ENCODE assay signal across 15 cellular contexts in the genomic region with DNA sequence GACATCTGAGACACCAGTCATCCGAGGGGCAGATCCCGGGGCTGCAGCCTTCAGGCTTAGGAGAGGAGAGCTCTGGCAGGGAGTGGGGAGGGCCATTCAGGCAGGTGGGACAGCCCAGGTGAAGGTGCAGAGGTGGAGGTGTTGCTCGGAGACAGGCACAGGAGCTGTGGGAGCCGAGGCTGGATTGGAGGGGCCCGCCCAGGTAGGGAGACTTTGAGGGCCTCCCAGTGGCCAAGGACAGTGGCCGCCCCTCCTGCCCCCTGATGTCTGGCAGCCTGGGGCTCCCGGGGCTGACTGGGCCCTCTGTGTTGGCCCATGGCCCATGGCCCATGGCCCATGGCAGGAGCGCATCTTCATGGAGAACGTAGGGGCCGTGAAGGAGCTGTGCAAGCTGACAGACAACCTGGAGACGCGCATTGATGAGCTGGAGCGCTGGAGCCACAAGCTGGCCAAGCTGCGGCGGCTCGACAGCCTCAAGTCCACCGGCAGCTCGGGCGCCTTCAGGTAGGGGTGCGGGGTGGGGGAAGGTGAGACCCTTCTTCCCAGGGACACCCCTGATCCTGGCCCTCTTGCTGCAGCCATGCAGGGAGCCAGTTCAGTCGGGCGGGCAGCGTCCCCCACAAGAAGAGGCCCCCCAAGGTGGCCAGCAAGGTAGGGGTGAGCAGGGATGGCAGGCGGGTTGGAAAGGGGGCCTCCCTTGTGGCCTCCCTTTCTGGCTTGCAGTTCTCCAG. TPM values are rescaled to one million over a fixed set of nuclear protein-coding genes. Genes with fewer than 3 reads are reported as not detected.
DNase-seq lines count a peak whose midpoint lies in the region; ATAC-seq and TF ChIP-seq lines count a peak whose summit lies in the region.
"Had no signal": no experiment of that assay in that cellular context is flagged by ENCODE, and none has a peak within 500 bp of the region (broad histone marks: within the 10 kb centered on the region; RNA-seq: fewer than 3 reads in every experiment).

No MANE protein-coding gene starts in this region.

- POLR2A ChIA-PET in activated CD4-positive, alpha-beta T cell treated with anti-CD3 and anti-CD28 coated beads, Interleukin-2, amount 10 ng/mL, durations not matched to agents 7 days and 5 days (lab: Charles Lee): no interaction called here
- POLR2A ChIA-PET in activated CD4-positive, alpha-beta T cell treated with anti-CD3 and anti-CD28 coated beads for 36 hours (lab: Charles Lee): no interaction called here

- H3K36me3 ChIP-seq in NT2/D1 (ENCODE audit: insufficient read depth, insufficient read length, low read length): peaks cover 84% of the 10 kb centered on the region

- CTCF ChIA-PET in activated CD4-positive, alpha-beta T cell treated with anti-CD3 and anti-CD28 coated beads, Interleukin-2, amount 10 ng/mL, durations not matched to agents 7 days and 5 days (lab: Charles Lee): interaction anchor here (0.7 to 1.0 kb wide), 2 partner anchors 9 to 132 kb away, joined by 4 to 6 read pairs; no protein-coding TSS in a partner anchor
- CTCF ChIA-PET in activated CD4-positive, alpha-beta T cell treated with anti-CD3 and anti-CD28 coated beads for 36 hours (lab: Charles Lee): interaction anchor here (0.9 to 1.1 kb wide), 2 partner anchors 45 to 46 kb away, joined by 3 read pairs; no protein-coding TSS in a partner anchor

- no peak for TF ChIP-seq CTCF in mesothelial cell of epicardium (IDR thresholded peaks at IDR 0.05; ENCODE audit: unreplicated experiment)

- peaks cover 19% of the 10 kb centered on the region for H3K4me1 Mint-ChIP-seq in activated CD4-positive, alpha-beta T cell treated with anti-CD3 and anti-CD28 coated beads, Interleukin-2, amount 10 ng/mL, durations not matched to agents 7 days and 5 days
- peaks cover 11% of the 10 kb centered on the region for H3K4me1 Mint-ChIP-seq in activated CD4-positive, alpha-beta T cell treated with anti-CD3 and anti-CD28 coated beads for 36 hours
- peaks cover 24% of the 10 kb centered on the region for H3K4me1 Mint-ChIP-seq in mesothelial cell of epicardium

- no peaks in the 10 kb centered on the region for H3K9me3 Mint-ChIP-seq in activated CD4-positive, alpha-beta T cell treated with anti-CD3 and anti-CD28 coated beads, Interleukin-2, amount 10 ng/mL, durations not matched to agents 7 days and 5 days
- H3K9me3 Mint-ChIP-seq in activated CD4-positive, alpha-beta T cell treated with anti-CD3 and anti-CD28 coated beads for 36 hours (ENCODE audit: low read depth): no peaks in the 10 kb centered on the region
- no peaks in the 10 kb centered on the region for H3K9me3 Mint-ChIP-seq in mesothelial cell of epicardium

- H3K27me3 ChIP-seq in NT2/D1 (ENCODE audit: insufficient read depth, insufficient read length): no peaks in the 10 kb centered on the region

- no peaks in the 10 kb centered on the region for H3K9me3 ChIP-seq in NT2/D1 (ENCODE audit: insufficient read depth, low read length)

- H3K4me1 ChIP-seq in NT2/D1 (ENCODE audit: insufficient read depth, insufficient read length): peaks cover 35% of the 10 kb centered on the region

- DNase-seq in activated CD4-positive, alpha-beta T cell treated with anti-CD3 and anti-CD28 coated beads, Interleukin-2, amount 10 ng/mL, durations not matched to agents 7 days and 5 days: no peak
- DNase-seq in activated CD4-positive, alpha-beta T cell treated with anti-CD3 and anti-CD28 coated beads for 36 hours: no peak
- no peak for DNase-seq in NT2/D1 (ENCODE audit: low read depth, low spot score)
- DNase-seq in mesothelial cell of epicardium (ENCODE audit: low spot score in 2 of 2, unreplicated experiment in 2 of 2): no peak
- no peak for DNase-seq in SW 1271 (lab: John Stamatoyannopoulos, UW)
- DNase-seq: AML-193; DMS79; HCEC 1CT; NCI-H1092 treated with DMSO at 0.1 percent for 48 hours; NCI-H146; NCI-H2081; NK-92 treated with Interleukin-12 subunit alpha and Interleukin-12 subunit beta, amount 100 ng/mL, for 24 hours; Right ventricle myocardium superior had no signal

- peaks cover 2% of the 10 kb centered on the region for H3K27me3 Mint-ChIP-seq in activated CD4-positive, alpha-beta T cell treated with anti-CD3 and anti-CD28 coated beads, Interleukin-2, amount 10 ng/mL, durations not matched to agents 7 days and 5 days
- peaks cover 5% of the 10 kb centered on the region for H3K27me3 Mint-ChIP-seq in activated CD4-positive, alpha-beta T cell treated with anti-CD3 and anti-CD28 coated beads for 36 hours
- no peaks in the 10 kb centered on the region for H3K27me3 Mint-ChIP-seq in mesothelial cell of epicardium (ENCODE audit: low read depth)

- no peak overlapping the region for H3K4me3 ChIP-seq in NT2/D1 (ENCODE audit: insufficient read length, low read depth)

- H3K9ac ChIP-seq in NT2/D1 (ENCODE audit: insufficient read length, low read depth): peak overlapping the region; percentile 16

- no peak overlapping the region for H3K4me3 Mint-ChIP-seq in activated CD4-positive, alpha-beta T cell treated with anti-CD3 and anti-CD28 coated beads, Interleukin-2, amount 10 ng/mL, durations not matched to agents 7 days and 5 days
- H3K4me3 Mint-ChIP-seq in activated CD4-positive, alpha-beta T cell treated with anti-CD3 and anti-CD28 coated beads for 36 hours: no peak overlapping the region
- no peak overlapping the region for H3K4me3 Mint-ChIP-seq in mesothelial cell of epicardium

- no peak for ATAC-seq in activated CD4-positive, alpha-beta T cell treated with anti-CD3 and anti-CD28 coated beads for 36 hours
- ATAC-seq in HG03571 (IDR thresholded peaks at IDR 0.05; ENCODE audit: unreplicated experiment): no peak

- peak overlapping the region; percentile 16 for H3K27ac Mint-ChIP-seq in activated CD4-positive, alpha-beta T cell treated with anti-CD3 and anti-CD28 coated beads, Interleukin-2, amount 10 ng/mL, durations not matched to agents 7 days and 5 days
- no peak overlapping the region for H3K27ac Mint-ChIP-seq in activated CD4-positive, alpha-beta T cell treated with anti-CD3 and anti-CD28 coated beads for 36 hours
- H3K27ac Mint-ChIP-seq in mesothelial cell of epicardium: peak overlapping the region; percentile 86

- intact Hi-C loops in activated CD4-positive, alpha-beta T cell treated with anti-CD3 and anti-CD28 coated beads for 36 hours (cut with DNase I, micrococcal nuclease): no loop called here

- no peaks in the 10 kb centered on the region for H3K36me3 Mint-ChIP-seq in activated CD4-positive, alpha-beta T cell treated with anti-CD3 and anti-CD28 coated beads, Interleukin-2, amount 10 ng/mL, durations not matched to agents 7 days and 5 days (ENCODE audit: low read depth)
- H3K36me3 Mint-ChIP-seq in activated CD4-positive, alpha-beta T cell treated with anti-CD3 and anti-CD28 coated beads for 36 hours (ENCODE audit: low read depth): peaks cover 3% of the 10 kb centered on the region
- peaks cover 29% of the 10 kb centered on the region for H3K36me3 Mint-ChIP-seq in mesothelial cell of epicardium

RNA-seq across cellular contexts. Expression of gene TMEM258, which starts 13.3 kb away (rescaled TPM):
- 100 to 1,000 TPM; 154 to 160 TPM for total RNA-seq in activated CD4-positive, alpha-beta T cell treated with anti-CD3 and anti-CD28 coated beads, Interleukin-2, amount 10 ng/mL, durations not matched to agents 7 days and 5 days
- total RNA-seq in activated CD4-positive, alpha-beta T cell treated with anti-CD3 and anti-CD28 coated beads for 36 hours: 100 to 1,000 TPM; 172 to 176 TPM
- 139 to 154 TPM (median 148 TPM) in 3 replicates for total RNA-seq in mesothelial cell of epicardium

RNA-seq across cellular contexts. Expression of gene FEN1, which starts 13.6 kb away (rescaled TPM):
- total RNA-seq in activated CD4-positive, alpha-beta T cell treated with anti-CD3 and anti-CD28 coated beads, Interleukin-2, amount 10 ng/mL, durations not matched to agents 7 days and 5 days: 100 to 1,000 TPM in 1 of 2 experiments, 10 to 100 TPM in 1; 98.6 to 118 TPM
- 100 to 1,000 TPM in 1 of 2 experiments, 10 to 100 TPM in 1; 70.0 to 108 TPM for total RNA-seq in activated CD4-positive, alpha-beta T cell treated with anti-CD3 and anti-CD28 coated beads for 36 hours
- total RNA-seq in mesothelial cell of epicardium: 19.5 to 20.9 TPM (median 20.3 TPM) in 3 replicates

RNA-seq across cellular contexts. Expression of gene MYRF, which starts 26.6 kb away (rescaled TPM):
- total RNA-seq in activated CD4-positive, alpha-beta T cell treated with anti-CD3 and anti-CD28 coated beads, Interleukin-2, amount 10 ng/mL, durations not matched to agents 7 days and 5 days: 1 to 10 TPM; 1.1 to 1.2 TPM
- under 1 TPM; 0.25 to 0.57 TPM for total RNA-seq in activated CD4-positive, alpha-beta T cell treated with anti-CD3 and anti-CD28 coated beads for 36 hours
- 401 to 436 TPM (median 428 TPM) in 3 replicates for total RNA-seq in mesothelial cell of epicardium

RNA-seq across cellular contexts. Expression of gene FADS1, which starts 37.7 kb away (rescaled TPM):
- 10 to 100 TPM; 25.7 to 27.1 TPM for total RNA-seq in activated CD4-positive, alpha-beta T cell treated with anti-CD3 and anti-CD28 coated beads, Interleukin-2, amount 10 ng/mL, durations not matched to agents 7 days and 5 days
- total RNA-seq in activated CD4-positive, alpha-beta T cell treated with anti-CD3 and anti-CD28 coated beads for 36 hours: 10 to 100 TPM; 18.9 to 23.7 TPM
- 108 to 115 TPM (median 108 TPM) in 3 replicates for total RNA-seq in mesothelial cell of epicardium
- total RNA-seq: OCI-LY7 had no signal

RNA-seq across cellular contexts. Expression of gene FADS2, which starts 49.0 kb away (rescaled TPM):
- total RNA-seq in activated CD4-positive, alpha-beta T cell treated with anti-CD3 and anti-CD28 coated beads, Interleukin-2, amount 10 ng/mL, durations not matched to agents 7 days and 5 days: 100 to 1,000 TPM; 128 to 135 TPM
- total RNA-seq in activated CD4-positive, alpha-beta T cell treated with anti-CD3 and anti-CD28 coated beads for 36 hours: 10 to 100 TPM; 51.0 to 58.4 TPM
- total RNA-seq in mesothelial cell of epicardium: 317 to 337 TPM (median 324 TPM) in 3 replicates

Comparison
In these comparisons a context has a peak if more than half of its experiments do, and no peak if none do; other contexts are left out.
1. RNA of gene MYRF, which starts 26.6 kb away (total RNA-seq): 401 to 436 TPM in mesothelial cell of epicardium; 1.1 to 1.2 TPM in activated CD4-positive, alpha-beta T cell treated with anti-CD3 and anti-CD28 coated beads, Interleukin-2, amount 10 ng/mL, durations not matched to agents 7 days and 5 days and 0.25 to 0.57 TPM in activated CD4-positive, alpha-beta T cell treated with anti-CD3 and anti-CD28 coated beads for 36 hours; every median in the first group is over 100 times any median in the second.